ENCODE assay signal across 7 cellular contexts in genomic region chrX:46574941-46575381, GRCh38. TPM values are rescaled to one million over a fixed set of nuclear protein-coding genes. Genes with fewer than 3 reads are reported as not detected.
DNase-seq lines count a peak whose midpoint lies in the region; ATAC-seq and TF ChIP-seq lines count a peak whose summit lies in the region.

No MANE protein-coding gene starts in this region.

- peak; percentile 69 for DNase-seq in NCI-H1105 treated with DMSO at 0.1 percent for 48 hours (lab: John Stamatoyannopoulos, UW)
- DNase-seq in activated CD8-positive, alpha-beta T cell treated with anti-CD3 and anti-CD28 coated beads for 36 hours, result peak; percentile 35
- no peak for DNase-seq in fibroblast of the aortic adventitia (ENCODE audit: low read depth)
- DNase-seq in progenitor cell of endocrine pancreas (ENCODE audit: low spot score, unreplicated experiment), result peak; percentile 24
- DNase-seq in cerebellum (ENCODE audit: low spot score), result no peak

- H3K27me3 Mint-ChIP-seq in activated CD8-positive, alpha-beta T cell treated with anti-CD3 and anti-CD28 coated beads for 36 hours, result peaks cover 3% of the 10 kb centered on the region
- peaks cover 39% of the 10 kb centered on the region for H3K27me3 Mint-ChIP-seq in progenitor cell of endocrine pancreas

- intact Hi-C loops in activated CD8-positive, alpha-beta T cell treated with anti-CD3 and anti-CD28 coated beads for 36 hours (cut with micrococcal nuclease), result no loop called here

- POLR2A ChIA-PET in activated CD8-positive, alpha-beta T cell treated with anti-CD3 and anti-CD28 coated beads for 36 hours (lab: Charles Lee), result interaction anchor here (0.6 kb wide), 1 partner anchor 422 kb away, joined by 3 read pairs; no protein-coding TSS in a partner anchor

- no peak for TF ChIP-seq CTCF in activated CD8-positive, alpha-beta T cell treated with anti-CD3 and anti-CD28 coated beads for 36 hours (IDR thresholded peaks at IDR 0.05)
- no peak for TF ChIP-seq CTCF in fibroblast of the aortic adventitia (IDR thresholded peaks at IDR 0.05; ENCODE audit: insufficient read depth, low read length)
- TF ChIP-seq CTCF in progenitor cell of endocrine pancreas (IDR thresholded peaks at IDR 0.05; ENCODE audit: unreplicated experiment), result no peak

- no peak overlapping the region for H3K27ac Mint-ChIP-seq in activated CD8-positive, alpha-beta T cell treated with anti-CD3 and anti-CD28 coated beads for 36 hours
- no peak overlapping the region for H3K27ac Mint-ChIP-seq in progenitor cell of endocrine pancreas

- H3K36me3 Mint-ChIP-seq in activated CD8-positive, alpha-beta T cell treated with anti-CD3 and anti-CD28 coated beads for 36 hours (ENCODE audit: low read depth), result no peaks in the 10 kb centered on the region
- H3K36me3 Mint-ChIP-seq in progenitor cell of endocrine pancreas (ENCODE audit: insufficient read depth), result peaks cover 2% of the 10 kb centered on the region

- H3K4me3 ChIP-seq in fibroblast of the aortic adventitia (ENCODE audit: low read depth, low read length), result peak overlapping the region; percentile 60

- H3K4me1 Mint-ChIP-seq in activated CD8-positive, alpha-beta T cell treated with anti-CD3 and anti-CD28 coated beads for 36 hours (ENCODE audit: low read depth), result peaks cover 42% of the 10 kb centered on the region
- H3K4me1 Mint-ChIP-seq in progenitor cell of endocrine pancreas (ENCODE audit: low read depth), result no peaks in the 10 kb centered on the region

- peak overlapping the region; percentile 75 for H3K4me3 Mint-ChIP-seq in activated CD8-positive, alpha-beta T cell treated with anti-CD3 and anti-CD28 coated beads for 36 hours
- H3K4me3 Mint-ChIP-seq in progenitor cell of endocrine pancreas (ENCODE audit: low read depth), result no peak overlapping the region

- CTCF ChIA-PET in activated CD8-positive, alpha-beta T cell treated with anti-CD3 and anti-CD28 coated beads for 36 hours (lab: Charles Lee), result no interaction called here

- ATAC-seq in GM19023 (IDR thresholded peaks at IDR 0.05; ENCODE audit: unreplicated experiment) (peak; percentile 19), GM21526 (IDR thresholded peaks at IDR 0.05; ENCODE audit: low FRiP score, unreplicated experiment) (no peak)
- no peak for ATAC-seq in activated CD8-positive, alpha-beta T cell treated with anti-CD3 and anti-CD28 coated beads for 36 hours

- H3K9me3 Mint-ChIP-seq in activated CD8-positive, alpha-beta T cell treated with anti-CD3 and anti-CD28 coated beads for 36 hours, result no peaks in the 10 kb centered on the region
- peaks cover 9% of the 10 kb centered on the region for H3K9me3 Mint-ChIP-seq in progenitor cell of endocrine pancreas (ENCODE audit: low read depth)

RNA-seq across cellular contexts. Expression of gene CHST7, which starts 1.4 kb away (rescaled TPM):
- total RNA-seq in activated CD8-positive, alpha-beta T cell treated with anti-CD3 and anti-CD28 coated beads for 36 hours, result 1 to 10 TPM; 2.5 to 2.8 TPM
- total RNA-seq in fibroblast of the aortic adventitia (ENCODE audit: low replicate concordance), result 4.2 and 6.0 TPM in 2 replicates
- total RNA-seq in progenitor cell of endocrine pancreas, result 0.80 and 1.1 TPM in 2 replicates
- total RNA-seq in cerebellum, result 12.2 TPM

RNA-seq across cellular contexts. Expression of gene ZNF674, which starts 29.7 kb away (rescaled TPM):
- total RNA-seq in activated CD8-positive, alpha-beta T cell treated with anti-CD3 and anti-CD28 coated beads for 36 hours, result 1 to 10 TPM; 1.7 to 2.0 TPM
- total RNA-seq in fibroblast of the aortic adventitia (ENCODE audit: low replicate concordance), result 5.2 and 6.0 TPM in 2 replicates
- 6.2 and 7.0 TPM in 2 replicates for total RNA-seq in progenitor cell of endocrine pancreas
- total RNA-seq in cerebellum, result 10.1 TPM

Comparison
In these comparisons a context has a peak if more than half of its experiments do, and no peak if none do; other contexts are left out.
1. DNase-seq: peak in NCI-H1105 treated with DMSO at 0.1 percent for 48 hours (single experiment), activated CD8-positive, alpha-beta T cell treated with anti-CD3 and anti-CD28 coated beads for 36 hours (single experiment) and progenitor cell of endocrine pancreas (single experiment); none in fibroblast of the aortic adventitia (single experiment) and cerebellum (single experiment).